10 cellular contexts compared by ENCODE assay signal in genomic region chr7:73831656-73832579, GRCh38. TPM values are rescaled to one million over a fixed set of nuclear protein-coding genes. Genes with fewer than 3 reads are reported as not detected.
DNase-seq lines count a peak whose midpoint lies in the region; ATAC-seq and TF ChIP-seq lines count a peak whose summit lies in the region.
"Had no signal": no experiment of that assay in that cellular context is flagged by ENCODE, and none has a peak within 500 bp of the region (broad histone marks: within the 10 kb centered on the region; RNA-seq: fewer than 3 reads in every experiment).

No MANE protein-coding gene starts in this region.

- H3K9me3 ChIP-seq in ovary (no peaks in the 10 kb centered on the region), tibial artery (no peaks in the 10 kb centered on the region)

- DNase-seq in DMS79 treated with DMSO at 0.1 percent for 48 hours (lab: John Stamatoyannopoulos, UW) (peak; percentile 92), NCI-H2196 (lab: John Stamatoyannopoulos, UW; ENCODE audit: unreplicated experiment) (peak; percentile 75), epithelial cell of proximal tubule (ENCODE audit: low read depth) (no peak), ovary (no peak), glomerular visceral epithelial cell (ENCODE audit: extremely low spot score) (no peak), AG08395 (ENCODE audit: low spot score) (no peak), tibial artery (no peak)
- DNase-seq: anterior cingulate cortex had no signal

- H3K36me3 ChIP-seq in ovary (no peaks in the 10 kb centered on the region), tibial artery (no peaks in the 10 kb centered on the region)

- H3K27me3 ChIP-seq in ovary (no peaks in the 10 kb centered on the region), tibial artery (peaks cover 0 to 21% of the 10 kb centered on the region in 2 donors)

- H3K4me3 ChIP-seq in epithelial cell of proximal tubule (ENCODE audit: low read depth, low read length) (peak overlapping the region; percentile 70), ovary (peak overlapping the region; percentile 28), tibial artery (no peak overlapping the region)

- intact Hi-C loops in ovary (cut with DNase I) (no loop called here), tibial artery (cut with DNase I; ENCODE audit: low total_unique reads) (no loop called here)

- TF ChIP-seq POLR2A in ovary (IDR thresholded peaks at IDR 0.05), result no peak

- H3K27ac ChIP-seq in ovary (no peak overlapping the region), tibial artery (no peak overlapping the region)

- TF ChIP-seq CTCF in epithelial cell of proximal tubule (conservative IDR thresholded peaks at IDR 0.05; ENCODE audit: low read depth, low read length) (no peak), ovary (IDR thresholded peaks at IDR 0.05) (no peak), tibial artery (IDR thresholded peaks at IDR 0.05) (no peak)

- H3K4me1 ChIP-seq in ovary (ENCODE audit: insufficient read depth), result peaks cover 9% of the 10 kb centered on the region
- H3K4me1 ChIP-seq in tibial artery, result peaks cover 0 to 29% (median 13%) of the 10 kb centered on the region in 4 donors

- TF ChIP-seq EP300 in ovary (IDR thresholded peaks at IDR 0.05), result no peak

- ATAC-seq in HG03342 (IDR thresholded peaks at IDR 0.05; ENCODE audit: unreplicated experiment), result no peak

- WGBS in ovary, 3 donors, result 40 to 47% (median 41%) methylated on average over 26 to 28 of the region's 28 CpGs

RNA-seq across cellular contexts. Expression of gene CLDN4, which starts 1.1 kb away (rescaled TPM):
- total RNA-seq in epithelial cell of proximal tubule, result 277 and 503 TPM in 2 replicates
- 100 to 1,000 TPM in 1 of 7 donors, 10 to 100 TPM in 1, 1 to 10 TPM in 3, under 1 TPM in 1, not detected in 1; 0.40 to 240 (median 9.1) TPM for total RNA-seq in ovary
- polyA plus RNA-seq in ovary, result under 1 TPM; 0.27 to 0.35 TPM

RNA-seq across cellular contexts. Expression of gene METTL27, which starts 10.4 kb away (rescaled TPM):
- total RNA-seq in epithelial cell of proximal tubule (8.4 and 13.7 TPM in 2 replicates), ovary (10 to 100 TPM in 1 of 7 donors, 1 to 10 TPM in 6; 1.8 to 25.6 (median 4.3) TPM)
- polyA plus RNA-seq in ovary, result 1 to 10 TPM in 1 of 2 donors, not detected in 1; 3.0 TPM

RNA-seq across cellular contexts. Expression of gene TMEM270, which starts 29.0 kb away (rescaled TPM):
- not detected in 2 replicates for total RNA-seq in epithelial cell of proximal tubule
- under 1 TPM in 1 of 7 donors, not detected in 6; 0.34 TPM for total RNA-seq in ovary
- not detected for polyA plus RNA-seq in ovary
- total RNA-seq: LHCN-M2 had no signal

Comparison
In these comparisons a context has a peak if more than half of its experiments do, and no peak if none do; other contexts are left out.
1. DNase-seq: peak in DMS79 treated with DMSO at 0.1 percent for 48 hours (single experiment) and NCI-H2196 (single experiment); none in epithelial cell of proximal tubule (single experiment), ovary (0 of 5), glomerular visceral epithelial cell (single experiment), AG08395 (single experiment) and tibial artery (0 of 2).
2. H3K4me3 ChIP-seq: peak in epithelial cell of proximal tubule (single experiment) and ovary (single experiment); none in tibial artery (0 of 2).